ENCODE assay signal across 22 cellular contexts in the genomic region with DNA sequence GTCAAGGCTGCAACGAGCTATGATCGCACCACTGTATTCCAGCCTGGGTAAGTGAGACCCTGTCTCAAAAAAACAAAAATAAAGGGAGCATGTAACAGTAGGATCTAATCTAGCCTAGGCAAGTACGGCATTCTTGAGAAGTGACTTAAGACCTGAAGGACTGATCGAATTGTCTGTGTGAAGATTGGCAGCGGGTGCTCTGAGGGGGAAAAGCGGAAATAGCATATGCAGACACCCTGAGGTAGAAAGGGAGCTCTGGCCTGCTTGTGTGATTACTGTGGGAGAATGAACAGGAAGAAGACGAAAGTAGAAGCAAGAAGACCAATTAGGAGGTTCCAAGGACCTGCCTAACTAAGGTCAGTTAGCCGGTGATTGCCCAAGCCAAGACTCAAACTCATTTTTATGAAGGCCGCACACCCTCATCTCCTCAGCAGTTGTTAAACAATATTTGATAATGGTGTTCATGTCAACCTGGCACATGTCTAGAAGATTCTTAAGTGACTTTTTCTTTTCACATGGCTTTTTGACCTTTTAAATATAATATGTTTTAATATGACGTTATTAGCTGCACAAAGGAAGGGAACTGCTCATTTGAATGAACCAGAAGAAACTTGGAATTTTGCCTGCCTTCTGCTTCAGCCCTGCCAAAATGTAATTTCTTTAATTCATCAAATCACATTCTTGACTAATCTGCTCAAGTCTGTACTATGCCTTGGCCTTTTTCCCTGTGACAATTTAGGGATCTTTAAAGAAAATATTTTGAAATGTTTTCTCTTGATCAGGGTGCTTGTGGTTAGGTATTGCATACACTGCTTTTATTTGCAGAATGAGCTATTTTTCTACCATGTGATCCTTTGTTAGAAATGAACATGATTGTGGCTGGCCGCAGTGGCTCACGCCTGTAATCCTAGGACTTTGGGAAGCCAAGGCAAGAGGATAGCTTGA. TPM values are rescaled to one million over a fixed set of nuclear protein-coding genes. Genes with fewer than 3 reads are reported as not detected.
DNase-seq lines count a peak whose midpoint lies in the region; ATAC-seq, FAIRE-seq and TF ChIP-seq lines count a peak whose summit lies in the region.
"Had no signal": no experiment of that assay in that cellular context is flagged by ENCODE, and none has a peak within 500 bp of the region (broad histone marks: within the 10 kb centered on the region; RNA-seq: fewer than 3 reads in every experiment).

No MANE protein-coding gene starts in this region.

- H3K27me3 Mint-ChIP-seq in astrocyte (ENCODE audit: low read depth, unreplicated experiment), result no peaks in the 10 kb centered on the region
- H3K27me3 Mint-ChIP-seq: activated T-helper 17 cell treated with anti-CD3 and anti-CD28 coated beads, Interleukin-2, amount 50 U/mL, for 72 hours had no signal

- no peak overlapping the region for H3K9ac ChIP-seq in astrocyte (ENCODE audit: low read length)
- H3K9ac ChIP-seq: BLaER1 had no signal

- H3K4me2 ChIP-seq in astrocyte (ENCODE audit: low read length), result no peak overlapping the region
- H3K4me2 ChIP-seq: BLaER1 had no signal

- FAIRE-seq in astrocyte (lab: Jason Lieb, UNC), result no peak
- FAIRE-seq: GM12892 had no signal

- intact Hi-C loops in left ventricle myocardium superior (cut with micrococcal nuclease), result no loop called here
- intact Hi-C loops in stomach (cut with DNase I; ENCODE audit: low total_unique reads), result no loop called here

- H3K4me1 Mint-ChIP-seq in astrocyte (ENCODE audit: low read depth, unreplicated experiment), result peaks cover 10% of the 10 kb centered on the region
- H3K4me1 Mint-ChIP-seq: naive B cell; stimulated activated effector memory CD8-positive, alpha-beta T cell treated with anti-CD3 and anti-CD28 coated beads, Interleukin-12 subunit alpha, Interleukin-12 subunit beta, amount 100 ng/mL, for 72 hours had no signal

- no peaks in the 10 kb centered on the region for H3K4me1 ChIP-seq in astrocyte (ENCODE audit: insufficient read depth, low read length)
- no peaks in the 10 kb centered on the region for H3K4me1 ChIP-seq in esophagus (ENCODE audit: control insufficient read depth in 2 of 2, insufficient read depth in 2 of 2, low read length in 1 of 2)
- H3K4me1 ChIP-seq in stomach, result peaks cover 19 to 67% (median 38%) of the 10 kb centered on the region in 4 donors
- H3K4me1 ChIP-seq: BLaER1 had no signal

- 50 to 67% methylated on average over 12 of the region's 12 CpGs for WGBS in esophagus, 2 donors
- WGBS in stomach, 5 donors, result 54 to 65% (median 63%) methylated on average over 12 of the region's 12 CpGs

- no peak for TF ChIP-seq POLR2A in stomach (IDR thresholded peaks at IDR 0.05)

- DNase-seq in astrocyte (ENCODE audit: low read depth) (peak; percentile 88), left ventricle myocardium superior (no peak), stomach (no peak), amniotic stem cell (lab: John Stamatoyannopoulos, UW) (no peak)
- DNase-seq in activated naive CD4-positive, alpha-beta T cell (lab: John Stamatoyannopoulos, UW), result no peak
- DNase-seq: activated CD4-positive, CD25-positive, alpha-beta regulatory T cell treated with anti-CD3 and anti-CD28 coated beads, Interleukin-2, amount 50 U/mL, for 72 hours; cortex of kidney; DMS 273 treated with DMSO at 0.1 percent for 48 hours; erythroblast; naive B cell; NCI-H1694; NCI-H446 treated with DMSO at 0.1 percent for 48 hours; SIG-M5; spleen; tibial artery had no signal

- no peaks in the 10 kb centered on the region for H3K36me3 Mint-ChIP-seq in astrocyte (ENCODE audit: low read depth, unreplicated experiment)
- H3K36me3 Mint-ChIP-seq: naive B cell; stimulated activated effector memory CD8-positive, alpha-beta T cell treated with anti-CD3 and anti-CD28 coated beads, Interleukin-12 subunit alpha, Interleukin-12 subunit beta, amount 100 ng/mL, for 72 hours had no signal

- no peak for TF ChIP-seq EP300 in stomach (IDR thresholded peaks at IDR 0.05)

- no peak overlapping the region for H3K4me3 Mint-ChIP-seq in astrocyte (ENCODE audit: unreplicated experiment)
- H3K4me3 Mint-ChIP-seq: activated T-helper 17 cell treated with anti-CD3 and anti-CD28 coated beads, Interleukin-2, amount 50 U/mL, for 72 hours; naive B cell; stimulated activated effector memory CD8-positive, alpha-beta T cell treated with anti-CD3 and anti-CD28 coated beads, Interleukin-12 subunit alpha, Interleukin-12 subunit beta, amount 100 ng/mL, for 72 hours had no signal

- H3K36me3 ChIP-seq in astrocyte (ENCODE audit: insufficient read depth, low read length) (no peaks in the 10 kb centered on the region), esophagus (ENCODE audit: control insufficient read depth in 2 of 2, insufficient read depth in 2 of 2, low read length in 1 of 2) (peaks cover 0 to 2% of the 10 kb centered on the region in 2 donors), stomach (no peaks in the 10 kb centered on the region)
- H3K36me3 ChIP-seq: adrenal gland, BLaER1, spleen, tibial artery had no signal

- TF ChIP-seq CTCF in astrocyte (IDR thresholded peaks at IDR 0.05; ENCODE audit: insufficient read depth, low read depth, low read length) (no peak), stomach (IDR thresholded peaks at IDR 0.05) (no peak)

- H3K27me3 ChIP-seq in astrocyte (ENCODE audit: insufficient read depth, low read length) (peaks cover 5% of the 10 kb centered on the region), esophagus (ENCODE audit: control insufficient read depth in 1 of 2, insufficient read depth in 2 of 2, low read length in 2 of 2) (no peaks in the 10 kb centered on the region), stomach (no peaks in the 10 kb centered on the region)
- H3K27me3 ChIP-seq: adrenal gland, BLaER1, spleen, tibial artery had no signal

- ATAC-seq in left ventricle myocardium superior (peak; percentile 32), GM19395 (IDR thresholded peaks at IDR 0.05; ENCODE audit: unreplicated experiment) (no peak)
- ATAC-seq: activated T-helper 17 cell treated with anti-CD3 and anti-CD28 coated beads, Interleukin-2, amount 50 U/mL, for 72 hours; stimulated activated effector memory CD8-positive, alpha-beta T cell treated with anti-CD3 and anti-CD28 coated beads, Interleukin-12 subunit alpha, Interleukin-12 subunit beta, amount 100 ng/mL, for 72 hours had no signal

- no peak overlapping the region for H3K27ac Mint-ChIP-seq in astrocyte (ENCODE audit: unreplicated experiment)
- H3K27ac Mint-ChIP-seq: activated T-helper 17 cell treated with anti-CD3 and anti-CD28 coated beads, Interleukin-2, amount 50 U/mL, for 72 hours; naive B cell; stimulated activated effector memory CD8-positive, alpha-beta T cell treated with anti-CD3 and anti-CD28 coated beads, Interleukin-12 subunit alpha, Interleukin-12 subunit beta, amount 100 ng/mL, for 72 hours had no signal

- H3K4me3 ChIP-seq in astrocyte (ENCODE audit: insufficient read depth, low read depth, low read length), result no peak overlapping the region
- H3K4me3 ChIP-seq in esophagus (ENCODE audit: low read depth in 1 of 2, low read length in 2 of 2), result no peak overlapping the region
- H3K4me3 ChIP-seq in stomach, result no peak overlapping the region
- H3K4me3 ChIP-seq: adrenal gland, BLaER1, spleen, tibial artery had no signal

- no peak overlapping the region for H2AFZ ChIP-seq in astrocyte (ENCODE audit: low read depth, low read length)

- H3K9me3 Mint-ChIP-seq in astrocyte (ENCODE audit: unreplicated experiment), result no peaks in the 10 kb centered on the region
- H3K9me3 Mint-ChIP-seq: activated T-helper 17 cell treated with anti-CD3 and anti-CD28 coated beads, Interleukin-2, amount 50 U/mL, for 72 hours; naive B cell; stimulated activated effector memory CD8-positive, alpha-beta T cell treated with anti-CD3 and anti-CD28 coated beads, Interleukin-12 subunit alpha, Interleukin-12 subunit beta, amount 100 ng/mL, for 72 hours had no signal

- no peaks in the 10 kb centered on the region for H3K79me2 ChIP-seq in astrocyte (ENCODE audit: insufficient read depth, low read length)

- H3K9me3 ChIP-seq in astrocyte (ENCODE audit: insufficient read depth, low read depth, low read length) (no peaks in the 10 kb centered on the region), esophagus (ENCODE audit: control insufficient read depth in 2 of 2, insufficient read depth in 1 of 2, low read depth in 1 of 2, low read length in 1 of 2) (no peaks in the 10 kb centered on the region), stomach (no peaks in the 10 kb centered on the region)
- H3K9me3 ChIP-seq: adrenal gland, BLaER1, spleen, tibial artery had no signal

- no peak overlapping the region for H3K27ac ChIP-seq in astrocyte (ENCODE audit: low read depth, low read length)
- H3K27ac ChIP-seq in esophagus (ENCODE audit: low read depth in 2 of 2, low read length in 1 of 2), result peak overlapping the region; percentile 61 to 68
- peak overlapping the region in 4 of 5 donors; percentile 23 to 54 (median 42) for H3K27ac ChIP-seq in stomach
- H3K27ac ChIP-seq: BLaER1, tibial artery had no signal

- no peaks in the 10 kb centered on the region for H4K20me1 ChIP-seq in astrocyte (ENCODE audit: insufficient read depth, low read length)
- H4K20me1 ChIP-seq: BLaER1 had no signal

RNA-seq across cellular contexts. Expression of a gene that starts 47.8 kb away (rescaled TPM):
- total RNA-seq in astrocyte (22.7 and 23.4 TPM in 2 replicates), left ventricle myocardium superior (159 TPM), stomach (10 to 100 TPM; 17.1 to 44.1 (median 32.1) TPM)
- polyA plus RNA-seq in esophagus (10 to 100 TPM; 51.7 to 54.8 TPM), stomach (10 to 100 TPM; 12.4 to 21.5 (median 14.1) TPM)
